In the genomic region with DNA sequence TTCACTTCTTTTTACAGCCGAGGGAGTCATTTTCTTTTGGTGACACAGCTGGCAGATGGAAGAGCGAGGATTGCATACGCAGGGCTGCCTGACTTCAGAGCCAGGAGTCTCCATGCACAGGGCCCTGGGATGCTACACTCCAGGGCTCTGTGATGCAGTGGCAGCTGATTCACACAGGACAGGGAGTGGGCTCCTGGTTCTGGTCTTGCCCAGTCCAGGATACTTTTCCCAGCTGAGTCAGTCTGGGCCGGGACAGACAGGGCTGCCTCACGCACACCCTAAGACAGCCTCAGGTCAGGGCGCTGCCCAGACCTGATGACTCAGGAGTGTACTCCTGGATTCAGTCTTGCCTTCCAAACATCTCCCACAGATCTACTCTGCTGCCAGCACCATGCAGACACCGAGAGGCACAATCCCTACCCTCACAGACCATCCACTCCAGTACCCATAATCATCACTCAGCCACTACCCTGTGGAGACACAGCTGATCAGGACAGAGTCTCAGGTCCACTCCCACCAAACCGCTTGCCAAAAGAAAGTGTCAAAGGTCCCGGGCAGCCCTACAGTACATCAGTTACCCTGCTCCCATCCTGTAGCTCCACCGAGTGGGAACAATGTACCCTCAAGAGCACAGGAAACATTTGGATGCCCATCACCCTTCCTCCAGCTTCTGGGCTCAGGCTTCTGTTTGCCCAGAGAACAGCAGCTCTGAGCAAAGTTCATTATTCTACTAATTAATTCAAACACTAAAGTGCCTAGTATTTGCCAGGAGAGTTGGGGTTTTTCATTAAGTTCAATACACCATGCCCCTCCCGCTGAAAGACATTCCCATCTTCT, we compare ENCODE assay signal across 8 cellular contexts. TPM values are rescaled to one million over a fixed set of nuclear protein-coding genes. Genes with fewer than 3 reads are reported as not detected.
DNase-seq lines count a peak whose midpoint lies in the region; ATAC-seq and TF ChIP-seq lines count a peak whose summit lies in the region.

No MANE protein-coding gene starts in this region.

- in situ Hi-C loops in KBM-7 (cut with MboI; ENCODE audit: low pct_unique_long_range_greater_than_20kb, low sequenced_read_pairs): no loop called here

- peak overlapping the region; percentile 64 for H3K9ac ChIP-seq in adipocyte (ENCODE audit: low read length)

- ATAC-seq in left ventricle myocardium superior (peak; percentile 19), GM19463 (IDR thresholded peaks at IDR 0.05; ENCODE audit: unreplicated experiment) (no peak)

- peak; percentile 71 for DNase-seq in ELF-1 (ENCODE audit: low read depth, low spot score)
- peak; percentile 79 for DNase-seq in adipocyte (ENCODE audit: low read depth)
- DNase-seq in left ventricle myocardium superior: no peak
- peak; percentile 85 for DNase-seq in sigmoid colon
- no peak for DNase-seq in stimulated activated CD4-positive, alpha-beta T cell treated with anti-CD3 and anti-CD28 coated beads, Interleukin-15, amount 100 ng/mL, for 24 hours
- no peak for DNase-seq in stimulated activated CD4-positive, alpha-beta T cell treated with anti-CD3 and anti-CD28 coated beads, Interleukin-2, amount 100 ng/mL, for 24 hours
- no peak for DNase-seq in KBM-7

- TF ChIP-seq POLR2A in sigmoid colon (IDR thresholded peaks at IDR 0.05): no peak

- intact Hi-C loops in left ventricle myocardium superior (cut with micrococcal nuclease) (no loop called here), sigmoid colon (cut with DNase I) (loop anchor here (5.0 kb wide), 1 partner anchor 111 kb away; no protein-coding TSS in a partner anchor)

- H3K4me1 ChIP-seq in adipocyte (ENCODE audit: control insufficient read depth, insufficient read depth, low read length) (peaks cover 60% of the 10 kb centered on the region), sigmoid colon (peaks cover 6 to 65% (median 59%) of the 10 kb centered on the region in 4 donors)

- H3K9me3 ChIP-seq in adipocyte (ENCODE audit: control insufficient read depth, low read length) (no peaks in the 10 kb centered on the region), sigmoid colon (no peaks in the 10 kb centered on the region)

- H3K4me3 ChIP-seq in adipocyte (ENCODE audit: low read length) (peak overlapping the region; percentile 40), sigmoid colon (peak overlapping the region in 1 of 4 donors; percentile 12)

- WGBS in sigmoid colon, 2 donors: 22 to 71% methylated on average over 11 of the region's 11 CpGs

- no peak for TF ChIP-seq CTCF in sigmoid colon (IDR thresholded peaks at IDR 0.05)

- H3K36me3 ChIP-seq in adipocyte (ENCODE audit: control insufficient read depth, insufficient read depth, low read length, severe bottlenecking) (peaks cover 49% of the 10 kb centered on the region), sigmoid colon (peaks cover 20 to 54% (median 29%) of the 10 kb centered on the region in 4 donors)

- peak overlapping the region; percentile 94 to 99 (median 97) for H3K27ac ChIP-seq in sigmoid colon

- peak in 2 of 4 donors; percentile 7 to 94 for TF ChIP-seq EP300 in sigmoid colon (IDR thresholded peaks at IDR 0.05)

- H3K27me3 ChIP-seq in adipocyte (replicated peaks; ENCODE audit: control insufficient read depth, insufficient read depth, low read length) (no peaks in the 10 kb centered on the region), sigmoid colon (no peaks in the 10 kb centered on the region)

RNA-seq across cellular contexts. Expression of a gene that starts 11.5 kb away (rescaled TPM):
- total RNA-seq in left ventricle myocardium superior (76.9 TPM), sigmoid colon (100 to 1,000 TPM in 1 of 4 donors, 10 to 100 TPM in 3; 79.9 to 149 (median 88.5) TPM)
- polyA plus RNA-seq in sigmoid colon: 10 to 100 TPM; 22.2 to 63.9 (median 23.6) TPM

RNA-seq across cellular contexts. Expression of a gene that starts 26.2 kb away (rescaled TPM):
- total RNA-seq in left ventricle myocardium superior (22.6 TPM), sigmoid colon (10 to 100 TPM; 44.2 to 58.7 (median 52.2) TPM)
- 10 to 100 TPM; 14.4 to 35.6 (median 17.1) TPM for polyA plus RNA-seq in sigmoid colon

RNA-seq across cellular contexts. Expression of a gene that starts 28.6 kb away (rescaled TPM):
- total RNA-seq in left ventricle myocardium superior (not detected), sigmoid colon (not detected)
- polyA plus RNA-seq in sigmoid colon: under 1 TPM in 1 of 3 donors, not detected in 2; 0.17 TPM

RNA-seq across cellular contexts. Expression of a gene that starts 30.1 kb away (rescaled TPM):
- not detected for total RNA-seq in left ventricle myocardium superior
- total RNA-seq in sigmoid colon: not detected
- 1 to 10 TPM in 1 of 3 donors, not detected in 2; 1.8 TPM for polyA plus RNA-seq in sigmoid colon

RNA-seq across cellular contexts. Expression of a gene that starts 41.4 kb away (rescaled TPM):
- total RNA-seq in left ventricle myocardium superior: 2.1 TPM
- total RNA-seq in sigmoid colon: under 1 TPM in 1 of 4 donors, not detected in 3; 0.36 TPM
- under 1 TPM in 1 of 3 donors, not detected in 2; 0.03 TPM for polyA plus RNA-seq in sigmoid colon

Comparison
In these comparisons a context has a peak if more than half of its experiments do, and no peak if none do; other contexts are left out.
1. DNase-seq: peak in ELF-1 (single experiment), adipocyte (single experiment) and sigmoid colon (single experiment); none in left ventricle myocardium superior (single experiment), stimulated activated CD4-positive, alpha-beta T cell treated with anti-CD3 and anti-CD28 coated beads, Interleukin-15, amount 100 ng/mL, for 24 hours (single experiment), stimulated activated CD4-positive, alpha-beta T cell treated with anti-CD3 and anti-CD28 coated beads, Interleukin-2, amount 100 ng/mL, for 24 hours (0 of 2) and KBM-7 (single experiment).